In the genomic region with DNA sequence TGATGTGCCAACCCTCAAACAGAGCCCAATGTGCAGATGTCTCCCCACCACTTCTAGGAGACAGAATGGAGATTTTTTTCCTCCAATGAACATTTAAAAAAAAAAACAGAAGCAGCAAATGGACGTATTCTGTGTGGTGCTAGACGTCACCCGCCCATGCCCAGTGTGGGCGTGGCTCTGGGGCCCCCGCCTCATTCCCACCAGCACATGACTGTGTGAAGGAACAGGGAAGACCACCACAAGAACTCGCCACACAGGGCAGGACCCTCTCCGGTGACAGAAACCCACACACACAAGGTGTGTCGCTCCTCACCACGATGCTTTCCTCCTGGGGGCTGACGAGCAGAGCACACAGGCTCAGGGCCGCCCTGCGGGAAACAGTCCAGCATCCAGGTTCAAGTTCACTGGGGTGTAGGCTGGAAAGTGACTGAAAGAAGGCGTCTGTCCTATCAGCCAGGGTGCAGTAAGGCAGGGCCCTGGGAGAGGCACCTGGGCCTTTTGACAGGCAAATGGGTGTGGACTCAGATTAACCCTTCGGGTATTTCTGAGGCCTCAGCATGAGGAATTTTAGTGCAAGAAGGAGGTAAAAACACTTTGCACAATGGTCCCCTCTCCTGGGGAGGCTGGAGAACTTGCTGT, we compare ENCODE assay signal across 16 cellular contexts. TPM values are rescaled to one million over a fixed set of nuclear protein-coding genes. Genes with fewer than 3 reads are reported as not detected.
DNase-seq lines count a peak whose midpoint lies in the region; ATAC-seq and TF ChIP-seq lines count a peak whose summit lies in the region.
"Had no signal": no experiment of that assay in that cellular context is flagged by ENCODE, and none has a peak within 500 bp of the region (broad histone marks: within the 10 kb centered on the region; RNA-seq: fewer than 3 reads in every experiment).

No MANE protein-coding gene starts in this region.

- H3K4me2 ChIP-seq in SU-DHL-6 (ENCODE audit: low read depth, low read length, poor library complexity, severe bottlenecking) = peak overlapping the region; percentile 24

- H3K4me3 ChIP-seq in SU-DHL-6 (ENCODE audit: insufficient read depth, low read length, poor library complexity, severe bottlenecking) (no peak overlapping the region), WERI-Rb-1 (ENCODE audit: low read depth, low read length) (no peak overlapping the region)
- H3K4me3 ChIP-seq: Peyer's patch had no signal

- H3K36me3 ChIP-seq in SU-DHL-6 (ENCODE audit: low read length) (peaks cover 4% of the 10 kb centered on the region; the same call in 1 of the 2 replicates), WERI-Rb-1 (no peaks in the 10 kb centered on the region)

- no peaks in the 10 kb centered on the region for H4K20me1 ChIP-seq in SU-DHL-6 (ENCODE audit: low read depth, low read length)

- H3K4me3 Mint-ChIP-seq in natural killer cell (peak overlapping the region; percentile 25), glutamatergic neuron (ENCODE audit: unreplicated experiment) (no peak overlapping the region)
- no peak overlapping the region for H3K4me3 Mint-ChIP-seq in natural killer cell treated with Interleukin-12 subunit alpha and Interleukin-12 subunit beta and Interleukin-15 and Interleukin-18, amount 100 ng/mL, for 72 hours

- no peak for TF ChIP-seq CTCF in natural killer cell (IDR thresholded peaks at IDR 0.05)
- no peak for TF ChIP-seq CTCF in SU-DHL-6 (IDR thresholded peaks at IDR 0.05; ENCODE audit: insufficient read depth, low read length, poor library complexity, severe bottlenecking)
- TF ChIP-seq CTCF in glutamatergic neuron (IDR thresholded peaks at IDR 0.05; ENCODE audit: partially characterized antibody, unreplicated experiment) = no peak
- TF ChIP-seq CTCF in WERI-Rb-1 (IDR thresholded peaks at IDR 0.05; ENCODE audit: low read depth, low read length) = no peak

- no peaks in the 10 kb centered on the region for H3K27me3 ChIP-seq in SU-DHL-6 (ENCODE audit: low read length)
- H3K27me3 ChIP-seq in WERI-Rb-1 (ENCODE audit: insufficient read depth, low read depth, severe bottlenecking) = no peaks in the 10 kb centered on the region
- H3K27me3 ChIP-seq: Peyer's patch had no signal

- H3K79me2 ChIP-seq in SU-DHL-6 (ENCODE audit: insufficient read depth, low read length) = no peaks in the 10 kb centered on the region; the same call in 1 of the 2 replicates

- H3K9me3 Mint-ChIP-seq in natural killer cell (no peaks in the 10 kb centered on the region), glutamatergic neuron (ENCODE audit: unreplicated experiment) (peaks cover 13% of the 10 kb centered on the region)
- H3K9me3 Mint-ChIP-seq in natural killer cell treated with Interleukin-12 subunit alpha and Interleukin-12 subunit beta and Interleukin-15 and Interleukin-18, amount 100 ng/mL, for 72 hours = no peaks in the 10 kb centered on the region

- intact Hi-C loops in natural killer cell (cut with micrococcal nuclease) = no loop called here

- H3K9me3 ChIP-seq in SU-DHL-6 (ENCODE audit: insufficient read depth, low read length) (no peaks in the 10 kb centered on the region), WERI-Rb-1 (ENCODE audit: severe bottlenecking) (no peaks in the 10 kb centered on the region)
- H3K9me3 ChIP-seq: Peyer's patch had no signal

- H3K4me1 Mint-ChIP-seq in natural killer cell (peaks cover 36 to 39% of the 10 kb centered on the region in 2 donors), glutamatergic neuron (ENCODE audit: low read depth, unreplicated experiment) (peaks cover 9% of the 10 kb centered on the region)
- peaks cover 20 to 35% of the 10 kb centered on the region in 2 donors for H3K4me1 Mint-ChIP-seq in natural killer cell treated with Interleukin-12 subunit alpha and Interleukin-12 subunit beta and Interleukin-15 and Interleukin-18, amount 100 ng/mL, for 72 hours (ENCODE audit: low read depth in 2 of 2)

- H3K27me3 Mint-ChIP-seq in natural killer cell (ENCODE audit: low read depth in 2 of 2) (no peaks in the 10 kb centered on the region), glutamatergic neuron (ENCODE audit: unreplicated experiment) (peaks cover 4% of the 10 kb centered on the region)
- H3K27me3 Mint-ChIP-seq in natural killer cell treated with Interleukin-12 subunit alpha and Interleukin-12 subunit beta and Interleukin-15 and Interleukin-18, amount 100 ng/mL, for 72 hours = no peaks in the 10 kb centered on the region

- no peak overlapping the region for H2AFZ ChIP-seq in SU-DHL-6 (ENCODE audit: low read depth, low read length, severe bottlenecking)

- ATAC-seq in natural killer cell (no peak), GM21619 (IDR thresholded peaks at IDR 0.05; ENCODE audit: unreplicated experiment) (no peak), GM19467 (IDR thresholded peaks at IDR 0.05; ENCODE audit: unreplicated experiment) (no peak)
- no peak for ATAC-seq in natural killer cell treated with Interleukin-12 subunit alpha and Interleukin-12 subunit beta and Interleukin-15 and Interleukin-18, amount 100 ng/mL, for 72 hours

- peak overlapping the region; percentile 92 for H3K27ac ChIP-seq in SU-DHL-6 (ENCODE audit: low read depth, low read length)
- no peak overlapping the region for H3K27ac ChIP-seq in WERI-Rb-1

- DNase-seq in natural killer cell (no peak), glutamatergic neuron (peak; percentile 13), WERI-Rb-1 (no peak)
- DNase-seq in natural killer cell treated with Interleukin-12 subunit alpha and Interleukin-12 subunit beta and Interleukin-15 and Interleukin-18, amount 100 ng/mL, for 72 hours (ENCODE audit: low spot score) = no peak
- DNase-seq: DMS153, HCEC 1CT, IMR-90, NCI-H1417, NCI-H1930, NCI-H2171, NCI-H82, Peyer's patch, SHP77 had no signal

- peaks cover 4% of the 10 kb centered on the region; the same call in 1 of the 2 replicates for H3F3A ChIP-seq in SU-DHL-6 (ENCODE audit: insufficient read depth)

- H3K27ac Mint-ChIP-seq in natural killer cell (peak overlapping the region; percentile 91 to 96), glutamatergic neuron (ENCODE audit: unreplicated experiment) (no peak overlapping the region)
- H3K27ac Mint-ChIP-seq in natural killer cell treated with Interleukin-12 subunit alpha and Interleukin-12 subunit beta and Interleukin-15 and Interleukin-18, amount 100 ng/mL, for 72 hours = no peak overlapping the region

- H3K9me2 ChIP-seq in SU-DHL-6 (replicated peaks; ENCODE audit: insufficient read depth, low read length) = no peaks in the 10 kb centered on the region

- H3K36me3 Mint-ChIP-seq in natural killer cell = peaks cover 10% of the 10 kb centered on the region
- H3K36me3 Mint-ChIP-seq in natural killer cell treated with Interleukin-12 subunit alpha and Interleukin-12 subunit beta and Interleukin-15 and Interleukin-18, amount 100 ng/mL, for 72 hours = peaks cover 12% of the 10 kb centered on the region
- no peaks in the 10 kb centered on the region for H3K36me3 Mint-ChIP-seq in glutamatergic neuron (ENCODE audit: unreplicated experiment)

- peak overlapping the region; percentile 12; the same call in 1 of the 2 replicates for H3K9ac ChIP-seq in SU-DHL-6 (ENCODE audit: low read length)

RNA-seq across cellular contexts. Expression of a gene that starts 53.5 kb away (rescaled TPM):
- total RNA-seq in natural killer cell (100 to 1,000 TPM; 210 to 311 (median 210) TPM), glutamatergic neuron (ENCODE audit: unreplicated experiment) (65.4 TPM)
- 100 to 1,000 TPM in 1 of 2 donors, 10 to 100 TPM in 1; 71.0 to 188 TPM for total RNA-seq in natural killer cell treated with Interleukin-12 subunit alpha and Interleukin-12 subunit beta and Interleukin-15 and Interleukin-18, amount 100 ng/mL, for 72 hours

Comparison
In these comparisons a context has a peak if more than half of its experiments do, and no peak if none do; other contexts are left out.
1. H3K27ac Mint-ChIP-seq: peak in natural killer cell (2 of 2); none in natural killer cell treated with Interleukin-12 subunit alpha and Interleukin-12 subunit beta and Interleukin-15 and Interleukin-18, amount 100 ng/mL, for 72 hours (0 of 2) and glutamatergic neuron (single experiment).